18 cellular contexts compared by ENCODE assay signal in the genomic region with DNA sequence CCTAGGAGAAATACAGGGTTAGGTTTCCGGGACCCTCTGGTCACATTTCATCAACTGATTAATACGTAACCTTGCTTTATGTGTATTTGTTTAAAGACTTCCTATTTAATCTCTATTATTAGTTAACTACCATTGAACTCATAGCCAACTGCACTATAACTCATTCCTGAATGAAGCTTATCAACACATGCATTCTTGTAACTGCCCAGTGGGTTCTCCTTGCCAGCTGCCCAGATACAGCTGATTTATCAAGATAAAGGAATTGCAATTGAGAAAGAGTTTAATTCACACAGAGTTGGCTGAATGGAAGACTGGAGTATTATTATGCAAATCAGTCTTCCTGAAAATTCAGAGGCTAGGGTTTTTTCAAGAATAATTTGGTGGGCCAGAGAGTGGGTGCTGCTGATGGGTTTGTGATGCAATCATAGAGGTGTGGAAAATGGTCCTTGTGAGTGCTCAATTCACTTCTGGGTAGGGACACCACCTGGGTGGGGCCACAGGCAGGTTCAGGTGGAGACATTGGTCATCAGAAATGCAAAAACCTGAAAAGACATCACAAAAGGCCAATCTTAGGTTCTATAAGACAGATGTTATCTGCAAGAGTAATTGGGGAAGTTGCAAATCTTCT. TPM values are rescaled to one million over a fixed set of nuclear protein-coding genes. Genes with fewer than 3 reads are reported as not detected.
"Had no signal": no experiment of that assay in that cellular context is flagged by ENCODE, and none has a peak within 500 bp of the region (broad histone marks: within the 10 kb centered on the region; RNA-seq: fewer than 3 reads in every experiment).

No MANE protein-coding gene starts in this region.

- H3K36me3 ChIP-seq: lower lobe of right lung, spleen, tibial nerve had no signal

- FAIRE-seq: islet of Langerhans had no signal

- H3K9me3 ChIP-seq: lower lobe of right lung, spleen had no signal

- H3K4me1 ChIP-seq: foreskin keratinocyte, spleen, tibial nerve had no signal

- H3K27me3 ChIP-seq: foreskin keratinocyte, spleen, tibial nerve had no signal

- DNase-seq: activated B cell treated with CpG ODN at 0.5 μM for 24 hours; activated CD4-positive, alpha-beta T cell treated with anti-CD3 and anti-CD28 coated beads, Interleukin-2, amount 10 ng/mL, durations not matched to agents 7 days and 5 days; activated CD8-positive, alpha-beta T cell treated with anti-CD3 and anti-CD28 coated beads, Interleukin-2, amount 10 ng/mL, durations not matched to agents 7 days and 5 days; activated naive CD4-positive, alpha-beta T cell treated with anti-CD3 and anti-CD28 coated beads, Interleukin-2, amount 10 ng/mL, durations not matched to agents 7 days and 5 days; activated T-cell treated with anti-CD3 and anti-CD28 coated beads, Interleukin-2, amount 50 U/mL, for 24 hours; effector memory CD8-positive, alpha-beta T cell; foreskin keratinocyte; glutamatergic neuron; hippocampal formation; left colon; lower lobe of right lung; spleen; stimulated activated CD4-positive, alpha-beta T cell treated with anti-CD3 and anti-CD28 coated beads, Interleukin-4, amount 100 ng/mL, for 4 hours; stimulated activated naive B cell treated with anti-CD40 and anti-IgM and Interleukin-4, amounts not matched to agents 10 μg/mL and 1 μg/mL and 100 μg/mL, for 72 hours; T-helper 2 cell had no signal

- ATAC-seq: activated CD8-positive, alpha-beta T cell treated with anti-CD3 and anti-CD28 coated beads, Interleukin-2, amount 10 ng/mL, durations not matched to agents 7 days and 5 days; effector memory CD8-positive, alpha-beta T cell; foreskin keratinocyte; left colon; lower lobe of right lung; natural killer cell treated with Interleukin-12 subunit alpha and Interleukin-12 subunit beta and Interleukin-15 and Interleukin-18, amount 100 ng/mL, for 72 hours; stimulated activated naive B cell treated with anti-CD40 and anti-IgM and Interleukin-4, amounts not matched to agents 10 μg/mL and 1 μg/mL and 100 μg/mL, for 72 hours had no signal

- H3K4me3 ChIP-seq: lower lobe of right lung, spleen, tibial nerve had no signal

- H3K27ac ChIP-seq: foreskin keratinocyte, lower lobe of right lung, spleen, tibial nerve had no signal

RNA-seq across cellular contexts. Expression of gene NOSTRIN, which starts 21.1 kb away (rescaled TPM):
- total RNA-seq: activated B cell treated with CpG ODN at 0.5 μM for 24 hours; activated CD4-positive, alpha-beta T cell treated with anti-CD3 and anti-CD28 coated beads, Interleukin-2, amount 10 ng/mL, durations not matched to agents 7 days and 5 days; activated CD8-positive, alpha-beta T cell treated with anti-CD3 and anti-CD28 coated beads, Interleukin-2, amount 10 ng/mL, durations not matched to agents 7 days and 5 days; foreskin keratinocyte; natural killer cell treated with Interleukin-12 subunit alpha and Interleukin-12 subunit beta and Interleukin-15 and Interleukin-18, amount 100 ng/mL, for 72 hours had no signal
- polyA plus RNA-seq: foreskin keratinocyte had no signal
